8 cellular contexts compared by ENCODE assay signal in the genomic region with DNA sequence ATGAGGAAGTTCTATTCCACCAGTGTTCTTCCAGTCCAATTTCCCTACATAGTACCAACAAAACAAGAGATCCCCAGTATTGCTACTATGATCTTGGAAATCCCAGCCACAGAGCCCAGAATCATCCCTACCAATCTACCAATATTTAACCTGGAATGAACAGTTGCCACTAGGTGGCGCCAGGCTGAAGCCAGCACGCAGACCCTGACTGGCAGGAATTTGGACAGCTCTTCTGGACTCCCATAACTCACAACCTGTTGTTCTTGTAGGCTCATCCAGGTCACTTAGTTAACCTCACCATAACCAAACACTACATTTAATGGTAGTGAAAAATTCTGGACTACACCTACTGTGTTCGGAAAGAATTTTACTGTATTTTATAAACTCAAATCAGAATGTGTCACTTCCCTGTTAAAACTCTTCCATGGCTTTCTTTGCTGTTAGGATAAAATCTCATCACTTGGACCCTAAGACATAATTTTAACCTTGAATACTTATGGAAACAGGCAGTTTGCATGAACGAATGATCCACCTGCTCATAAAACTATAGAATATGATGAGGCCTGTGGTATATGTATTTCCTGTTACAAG. TPM values are rescaled to one million over a fixed set of nuclear protein-coding genes. Genes with fewer than 3 reads are reported as not detected.
A peak's percentile ranks its signal among the peaks of the same experiment; 100 is the strongest.
DNase-seq lines count a peak whose midpoint lies in the region; ATAC-seq and TF ChIP-seq lines count a peak whose summit lies in the region.

No MANE protein-coding gene starts in this region.

- H3K27ac Mint-ChIP-seq in activated naive CD4-positive, alpha-beta T cell treated with anti-CD3 and anti-CD28 coated beads for 36 hours: no peak overlapping the region
- no peak overlapping the region for H3K27ac Mint-ChIP-seq in stimulated activated memory B cell treated with anti-CD40 and anti-IgM and Interleukin-4, amounts not matched to agents 10 μg/mL and 1 μg/mL and 100 μg/mL, for 72 hours

- no peaks in the 10 kb centered on the region for H3K9me3 ChIP-seq in prostate gland

- intact Hi-C loops in activated naive CD4-positive, alpha-beta T cell treated with anti-CD3 and anti-CD28 coated beads for 36 hours (cut with micrococcal nuclease): loop anchor here (1.0 to 10.0 kb wide), 4 partner anchors 278 to 682 kb away; no protein-coding TSS in a partner anchor
- intact Hi-C loops in head of caudate nucleus (cut with DNase I): no loop called here
- intact Hi-C loops in prostate gland (cut with DNase I): loop anchor here (10.0 kb wide), 1 partner anchor 190 kb away; the partner anchor contains the start of gene SCN3A

- H3K9me3 Mint-ChIP-seq in activated naive CD4-positive, alpha-beta T cell treated with anti-CD3 and anti-CD28 coated beads for 36 hours: no peaks in the 10 kb centered on the region
- peaks cover under 1% of the 10 kb centered on the region for H3K9me3 Mint-ChIP-seq in stimulated activated memory B cell treated with anti-CD40 and anti-IgM and Interleukin-4, amounts not matched to agents 10 μg/mL and 1 μg/mL and 100 μg/mL, for 72 hours

- peak; percentile 93 for TF ChIP-seq CTCF in KMS-11 (conservative IDR thresholded peaks at IDR 0.05; ENCODE audit: low read depth, low read length)
- TF ChIP-seq CTCF in prostate gland (IDR thresholded peaks at IDR 0.05): peak; percentile 49 to 59 (median 52)

- peak; percentile 74 for DNase-seq in ELF-1 (ENCODE audit: low read depth, low spot score)
- peak; percentile 77 for DNase-seq in RKO (ENCODE audit: low spot score)
- peak; percentile 74 for DNase-seq in activated naive CD4-positive, alpha-beta T cell treated with anti-CD3 and anti-CD28 coated beads for 36 hours
- DNase-seq in head of caudate nucleus: peak; percentile 20 to 92 (median 76)
- peak; percentile 33 for DNase-seq in prostate gland (ENCODE audit: low spot score)

- 34% methylated on average over 4 of the region's 4 CpGs for WGBS in prostate gland

- H3K4me3 ChIP-seq in KMS-11 (IDR thresholded peaks at IDR 0.05; ENCODE audit: insufficient read depth, low read depth, low read length) (no peak overlapping the region), prostate gland (no peak overlapping the region)

- no peaks in the 10 kb centered on the region for H3K27me3 ChIP-seq in KMS-11 (ENCODE audit: insufficient read depth, low read depth)
- H3K27me3 ChIP-seq in prostate gland (replicated peaks; ENCODE audit: insufficient read depth): no peaks in the 10 kb centered on the region

- CTCF ChIA-PET in activated naive CD4-positive, alpha-beta T cell treated with anti-CD3 and anti-CD28 coated beads for 36 hours (lab: Charles Lee): interaction anchor here (0.9 to 3.8 kb wide), 3 partner anchors 12 to 196 kb away, joined by 3 to 42 read pairs (median 3); partner anchors contain the start of gene SCN3A

- no peaks in the 10 kb centered on the region for H3K4me1 Mint-ChIP-seq in activated naive CD4-positive, alpha-beta T cell treated with anti-CD3 and anti-CD28 coated beads for 36 hours (ENCODE audit: low read depth)
- H3K4me1 Mint-ChIP-seq in stimulated activated memory B cell treated with anti-CD40 and anti-IgM and Interleukin-4, amounts not matched to agents 10 μg/mL and 1 μg/mL and 100 μg/mL, for 72 hours: no peaks in the 10 kb centered on the region

- no peaks in the 10 kb centered on the region for H3K4me1 ChIP-seq in KMS-11 (ENCODE audit: low read depth, poor library complexity, severe bottlenecking)
- no peaks in the 10 kb centered on the region for H3K4me1 ChIP-seq in prostate gland (replicated peaks)

- peaks cover 9% of the 10 kb centered on the region for H3K27me3 Mint-ChIP-seq in activated naive CD4-positive, alpha-beta T cell treated with anti-CD3 and anti-CD28 coated beads for 36 hours (ENCODE audit: low read depth)
- H3K27me3 Mint-ChIP-seq in stimulated activated memory B cell treated with anti-CD40 and anti-IgM and Interleukin-4, amounts not matched to agents 10 μg/mL and 1 μg/mL and 100 μg/mL, for 72 hours: no peaks in the 10 kb centered on the region

- H3K36me3 ChIP-seq in KMS-11 (ENCODE audit: insufficient read depth) (no peaks in the 10 kb centered on the region), prostate gland (no peaks in the 10 kb centered on the region)

- no peak overlapping the region for H3K9ac ChIP-seq in KMS-11

- no peak overlapping the region for H3K4me3 Mint-ChIP-seq in activated naive CD4-positive, alpha-beta T cell treated with anti-CD3 and anti-CD28 coated beads for 36 hours
- H3K4me3 Mint-ChIP-seq in stimulated activated memory B cell treated with anti-CD40 and anti-IgM and Interleukin-4, amounts not matched to agents 10 μg/mL and 1 μg/mL and 100 μg/mL, for 72 hours: no peak overlapping the region

- H4K20me1 ChIP-seq in KMS-11 (ENCODE audit: insufficient read depth): no peaks in the 10 kb centered on the region

- no peak for TF ChIP-seq POLR2A in prostate gland (IDR thresholded peaks at IDR 0.05)

- no peaks in the 10 kb centered on the region for H3K36me3 Mint-ChIP-seq in activated naive CD4-positive, alpha-beta T cell treated with anti-CD3 and anti-CD28 coated beads for 36 hours (ENCODE audit: low read depth)
- peaks cover 2% of the 10 kb centered on the region for H3K36me3 Mint-ChIP-seq in stimulated activated memory B cell treated with anti-CD40 and anti-IgM and Interleukin-4, amounts not matched to agents 10 μg/mL and 1 μg/mL and 100 μg/mL, for 72 hours

- ATAC-seq in GM21619 (IDR thresholded peaks at IDR 0.05; ENCODE audit: unreplicated experiment): peak; percentile 64
- no peak for ATAC-seq in stimulated activated memory B cell treated with anti-CD40 and anti-IgM and Interleukin-4, amounts not matched to agents 10 μg/mL and 1 μg/mL and 100 μg/mL, for 72 hours

- H3K4me2 ChIP-seq in KMS-11: no peak overlapping the region

- H3K27ac ChIP-seq in KMS-11 (no peak overlapping the region), prostate gland (no peak overlapping the region)

- no peak overlapping the region for H2AFZ ChIP-seq in KMS-11 (ENCODE audit: low read depth)

- no peaks in the 10 kb centered on the region for H3K79me2 ChIP-seq in KMS-11 (ENCODE audit: insufficient read depth, low read depth)

RNA-seq across cellular contexts. Expression of gene SLC38A11, which starts 59.8 kb away (rescaled TPM):
- total RNA-seq in activated naive CD4-positive, alpha-beta T cell treated with anti-CD3 and anti-CD28 coated beads for 36 hours: not detected
- total RNA-seq in prostate gland: 1 to 10 TPM; 2.8 to 3.0 TPM
